Comparison of ENCODE assay signal across 27 cellular contexts in the genomic region with DNA sequence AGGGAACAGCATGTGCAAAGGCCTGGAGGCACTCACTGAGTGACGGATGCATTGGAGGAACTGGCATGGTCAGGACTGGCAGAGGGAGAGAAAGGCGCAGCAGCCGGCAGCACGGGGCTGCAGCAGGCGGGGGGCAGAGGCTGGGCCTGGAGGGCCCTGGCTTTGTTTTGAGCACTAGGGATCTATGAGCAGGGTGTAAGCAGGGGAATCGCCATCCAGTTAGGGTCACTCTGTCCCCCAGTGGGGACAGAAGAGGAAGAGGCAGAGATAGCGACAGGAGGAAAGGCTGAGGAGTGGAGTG. TPM values are rescaled to one million over a fixed set of nuclear protein-coding genes. Genes with fewer than 3 reads are reported as not detected.
A peak's percentile ranks its signal among the peaks of the same experiment; 100 is the strongest.
DNase-seq lines count a peak whose midpoint lies in the region; ATAC-seq, FAIRE-seq and TF ChIP-seq lines count a peak whose summit lies in the region.
"Had no signal": no experiment of that assay in that cellular context is flagged by ENCODE, and none has a peak within 500 bp of the region (broad histone marks: within the 10 kb centered on the region; RNA-seq: fewer than 3 reads in every experiment).

No MANE protein-coding gene starts in this region.

- H3K9me3 ChIP-seq in kidney (ENCODE audit: control insufficient read depth in 1 of 2, low read length in 2 of 2) = no peaks in the 10 kb centered on the region
- H3K9me3 ChIP-seq: colonic mucosa had no signal

- H3K36me3 Mint-ChIP-seq in activated T-helper 17 cell treated with anti-CD3 and anti-CD28 coated beads, Interleukin-2, amount 50 U/mL, for 72 hours (ENCODE audit: low read depth) = peaks cover 8% of the 10 kb centered on the region
- peaks cover 10% of the 10 kb centered on the region for H3K36me3 Mint-ChIP-seq in stimulated activated effector memory CD8-positive, alpha-beta T cell treated with anti-CD3 and anti-CD28 coated beads, Interleukin-12 subunit alpha, Interleukin-12 subunit beta, amount 100 ng/mL, for 72 hours
- H3K36me3 Mint-ChIP-seq in osteocyte (ENCODE audit: unreplicated experiment) = peaks cover 2% of the 10 kb centered on the region

- ATAC-seq in activated T-helper 17 cell treated with anti-CD3 and anti-CD28 coated beads, Interleukin-2, amount 50 U/mL, for 72 hours (replicated peaks) = no peak
- ATAC-seq in stimulated activated effector memory CD8-positive, alpha-beta T cell treated with anti-CD3 and anti-CD28 coated beads, Interleukin-12 subunit alpha, Interleukin-12 subunit beta, amount 100 ng/mL, for 72 hours = no peak
- ATAC-seq: activated T-cell treated with anti-CD3 and anti-CD28 coated beads, Interleukin-2, amount 50 U/mL, for 4 hours; esophagus mucosa; GM12878; HCT116; left colon had no signal

- intact Hi-C loops in kidney (cut with DNase I) = no loop called here

- H3K27ac Mint-ChIP-seq in activated T-helper 17 cell treated with anti-CD3 and anti-CD28 coated beads, Interleukin-2, amount 50 U/mL, for 72 hours = peak overlapping the region; percentile 61
- H3K27ac Mint-ChIP-seq in stimulated activated effector memory CD8-positive, alpha-beta T cell treated with anti-CD3 and anti-CD28 coated beads, Interleukin-12 subunit alpha, Interleukin-12 subunit beta, amount 100 ng/mL, for 72 hours = peak overlapping the region; percentile 71
- no peak overlapping the region for H3K27ac Mint-ChIP-seq in osteocyte (ENCODE audit: unreplicated experiment)
- H3K27ac Mint-ChIP-seq: activated CD4-positive, alpha-beta T cell treated with anti-CD3 and anti-CD28 coated beads, Interleukin-2, amount 10 ng/mL, durations not matched to agents 7 days and 5 days; type B pancreatic cell had no signal

- peaks cover 86 to 88% of the 10 kb centered on the region in 2 donors for H3K4me1 ChIP-seq in kidney (ENCODE audit: control insufficient read depth in 1 of 2, insufficient read depth in 1 of 2, low read depth in 1 of 2, low read length in 2 of 2)

- H3K9me3 Mint-ChIP-seq in activated T-helper 17 cell treated with anti-CD3 and anti-CD28 coated beads, Interleukin-2, amount 50 U/mL, for 72 hours = no peaks in the 10 kb centered on the region
- H3K9me3 Mint-ChIP-seq in stimulated activated effector memory CD8-positive, alpha-beta T cell treated with anti-CD3 and anti-CD28 coated beads, Interleukin-12 subunit alpha, Interleukin-12 subunit beta, amount 100 ng/mL, for 72 hours = no peaks in the 10 kb centered on the region
- H3K9me3 Mint-ChIP-seq in osteocyte (ENCODE audit: unreplicated experiment) = no peaks in the 10 kb centered on the region
- H3K9me3 Mint-ChIP-seq: activated CD4-positive, alpha-beta T cell treated with anti-CD3 and anti-CD28 coated beads, Interleukin-2, amount 10 ng/mL, durations not matched to agents 7 days and 5 days; activated T-cell treated with anti-CD3 and anti-CD28 coated beads, Interleukin-2, amount 50 U/mL, for 4 hours; naive B cell; type B pancreatic cell had no signal

- H3K27ac ChIP-seq in kidney (ENCODE audit: low read depth in 2 of 2, low read length in 2 of 2) = peak overlapping the region; percentile 62 to 94
- H3K27ac ChIP-seq: hepatocyte had no signal

- H3K27me3 ChIP-seq in H7 (ENCODE audit: control insufficient read depth, insufficient read depth, low read length) = no peaks in the 10 kb centered on the region
- H3K27me3 ChIP-seq: colonic mucosa, hepatocyte had no signal

- H3K36me3 ChIP-seq in H7 (replicated peaks; ENCODE audit: control insufficient read depth, insufficient read depth, low read length) = no peaks in the 10 kb centered on the region
- no peaks in the 10 kb centered on the region for H3K36me3 ChIP-seq in kidney (ENCODE audit: control insufficient read depth in 1 of 2, insufficient read depth in 2 of 2, low read length in 2 of 2)
- H3K36me3 ChIP-seq: colonic mucosa had no signal

- TF ChIP-seq CTCF in kidney (IDR thresholded peaks at IDR 0.05; ENCODE audit: borderline replicate concordance, extremely low read depth, insufficient read depth) (no peak), osteocyte (IDR thresholded peaks at IDR 0.05) (no peak)

- H3K27me3 Mint-ChIP-seq in activated T-helper 17 cell treated with anti-CD3 and anti-CD28 coated beads, Interleukin-2, amount 50 U/mL, for 72 hours = no peaks in the 10 kb centered on the region
- no peaks in the 10 kb centered on the region for H3K27me3 Mint-ChIP-seq in osteocyte (ENCODE audit: unreplicated experiment)
- H3K27me3 Mint-ChIP-seq: activated CD4-positive, alpha-beta T cell treated with anti-CD3 and anti-CD28 coated beads, Interleukin-2, amount 10 ng/mL, durations not matched to agents 7 days and 5 days; naive B cell; type B pancreatic cell had no signal

- no peak overlapping the region for H3K9ac ChIP-seq in kidney (ENCODE audit: low read length in 2 of 2)

- FAIRE-seq in kidney (lab: Jason Lieb, UNC) = no peak
- FAIRE-seq: bronchial epithelial cell, GM12878, small intestine had no signal

- H3K4me1 Mint-ChIP-seq in activated T-helper 17 cell treated with anti-CD3 and anti-CD28 coated beads, Interleukin-2, amount 50 U/mL, for 72 hours = peaks cover 4% of the 10 kb centered on the region
- H3K4me1 Mint-ChIP-seq in stimulated activated effector memory CD8-positive, alpha-beta T cell treated with anti-CD3 and anti-CD28 coated beads, Interleukin-12 subunit alpha, Interleukin-12 subunit beta, amount 100 ng/mL, for 72 hours = peaks cover 27% of the 10 kb centered on the region
- peaks cover 13% of the 10 kb centered on the region for H3K4me1 Mint-ChIP-seq in osteocyte (ENCODE audit: unreplicated experiment)

- H3K4me3 ChIP-seq in H7 (ENCODE audit: insufficient read depth, low read depth, low read length) (no peak overlapping the region), kidney (ENCODE audit: low read length in 2 of 2) (no peak overlapping the region)
- H3K4me3 ChIP-seq: colonic mucosa, GM12878, hepatocyte had no signal

- no peak overlapping the region for H3K4me3 Mint-ChIP-seq in activated T-helper 17 cell treated with anti-CD3 and anti-CD28 coated beads, Interleukin-2, amount 50 U/mL, for 72 hours
- no peak overlapping the region for H3K4me3 Mint-ChIP-seq in stimulated activated effector memory CD8-positive, alpha-beta T cell treated with anti-CD3 and anti-CD28 coated beads, Interleukin-12 subunit alpha, Interleukin-12 subunit beta, amount 100 ng/mL, for 72 hours
- no peak overlapping the region for H3K4me3 Mint-ChIP-seq in osteocyte (ENCODE audit: unreplicated experiment)
- H3K4me3 Mint-ChIP-seq: activated CD4-positive, alpha-beta T cell treated with anti-CD3 and anti-CD28 coated beads, Interleukin-2, amount 10 ng/mL, durations not matched to agents 7 days and 5 days; activated T-cell treated with anti-CD3 and anti-CD28 coated beads, Interleukin-2, amount 50 U/mL, for 4 hours; type B pancreatic cell had no signal

- DNase-seq in H7 (peak; percentile 52), kidney (no peak), SKM-1 treated with dmso at 0.1 percent for 144 hours (lab: John Stamatoyannopoulos, UW; ENCODE audit: unreplicated experiment) (no peak), osteocyte (ENCODE audit: extremely low spot score, unreplicated experiment) (no peak)
- no peak for DNase-seq in stimulated activated effector memory CD8-positive, alpha-beta T cell treated with anti-CD3 and anti-CD28 coated beads, Interleukin-12 subunit alpha, Interleukin-12 subunit beta, amount 100 ng/mL, for 72 hours (ENCODE audit: low spot score in 2 of 2)
- DNase-seq in activated CD4-positive, CD25-positive, alpha-beta regulatory T cell (lab: John Stamatoyannopoulos, UW) = no peak
- DNase-seq: activated CD4-positive, alpha-beta T cell treated with anti-CD3 and anti-CD28 coated beads, Interleukin-2, amount 10 ng/mL, durations not matched to agents 7 days and 5 days; activated naive CD4-positive, alpha-beta T cell; activated T-cell treated with anti-CD3 and anti-CD28 coated beads, Interleukin-2, amount 50 U/mL, for 4 hours; colonic mucosa; effector memory CD4-positive, alpha-beta T cell; foreskin fibroblast; Karpas-422; mesendoderm; naive B cell; NCI-H146; NCI-H510A had no signal

RNA-seq across cellular contexts. Expression of gene HSD11B2, which starts 14.2 kb away (rescaled TPM):
- total RNA-seq in H7 (2014; rRNA removed; shearing (Covaris generic)) = 25.1 and 35.1 TPM in 2 replicates
- 1 to 10 TPM in 1 of 2 donors, under 1 TPM in 1; 0.21 to 1.4 TPM for total RNA-seq in activated T-helper 17 cell treated with anti-CD3 and anti-CD28 coated beads, Interleukin-2, amount 50 U/mL, for 72 hours
- total RNA-seq in kidney (139 TPM), osteocyte (0.40 and 0.68 TPM in 2 replicates)
- polyA plus RNA-seq in kidney (ENCODE audit: insufficient read depth, low read depth, low replicate concordance) = 1,022 TPM
- total RNA-seq: activated CD4-positive, alpha-beta T cell treated with anti-CD3 and anti-CD28 coated beads, Interleukin-2, amount 10 ng/mL, durations not matched to agents 7 days and 5 days had no signal

RNA-seq across cellular contexts. Expression of gene ZDHHC1, which starts 28.8 kb away (rescaled TPM):
- 8.0 and 10.3 TPM in 2 replicates for total RNA-seq in H7 (2014; rRNA removed; shearing (Covaris generic))
- under 1 TPM; 0.52 to 0.74 TPM for total RNA-seq in activated T-helper 17 cell treated with anti-CD3 and anti-CD28 coated beads, Interleukin-2, amount 50 U/mL, for 72 hours
- total RNA-seq in kidney (23.6 TPM), osteocyte (13.5 and 15.4 TPM in 2 replicates)
- 14.6 TPM for polyA plus RNA-seq in kidney (ENCODE audit: insufficient read depth, low read depth, low replicate concordance)

RNA-seq across cellular contexts. Expression of gene ATP6V0D1, which starts 35.9 kb away (rescaled TPM):
- 58.4 and 76.9 TPM in 2 replicates for total RNA-seq in H7 (2014; rRNA removed; shearing (Covaris generic))
- 10 to 100 TPM; 20.6 to 42.1 TPM for total RNA-seq in activated T-helper 17 cell treated with anti-CD3 and anti-CD28 coated beads, Interleukin-2, amount 50 U/mL, for 72 hours
- total RNA-seq in kidney (100 TPM), osteocyte (112 and 116 TPM in 2 replicates)
- polyA plus RNA-seq in kidney (ENCODE audit: insufficient read depth, low read depth, low replicate concordance) = 208 TPM

RNA-seq across cellular contexts. Expression of gene AGRP, which starts 38.3 kb away (rescaled TPM):
- 1.1 TPM in 1 of 2 replicates, not detected in the other for total RNA-seq in H7 (2014; rRNA removed; shearing (Covaris generic))
- total RNA-seq in activated T-helper 17 cell treated with anti-CD3 and anti-CD28 coated beads, Interleukin-2, amount 50 U/mL, for 72 hours = not detected
- total RNA-seq in kidney (not detected), osteocyte (not detected in 2 replicates)
- polyA plus RNA-seq in kidney (ENCODE audit: insufficient read depth, low read depth, low replicate concordance) = 2.7 TPM
- total RNA-seq: activated CD4-positive, alpha-beta T cell treated with anti-CD3 and anti-CD28 coated beads, Interleukin-2, amount 10 ng/mL, durations not matched to agents 7 days and 5 days; activated T-cell treated with anti-CD3 and anti-CD28 coated beads, Interleukin-2, amount 50 U/mL, for 4 hours; bronchial epithelial cell; colonic mucosa; esophagus mucosa; GM12878; left colon; omental fat pad had no signal

RNA-seq across cellular contexts. Expression of gene TPPP3, which starts 51.8 kb away (rescaled TPM):
- total RNA-seq in H7 (2014; rRNA removed; shearing (Covaris generic)) = 0.44 and 0.80 TPM in 2 replicates
- under 1 TPM in 1 of 2 donors, not detected in 1; 0.19 TPM for total RNA-seq in activated T-helper 17 cell treated with anti-CD3 and anti-CD28 coated beads, Interleukin-2, amount 50 U/mL, for 72 hours
- total RNA-seq in kidney = 8.2 TPM
- 108 TPM for polyA plus RNA-seq in kidney (ENCODE audit: insufficient read depth, low read depth, low replicate concordance)
- 1.4 and 1.5 TPM in 2 replicates for total RNA-seq in osteocyte
- total RNA-seq: activated CD4-positive, alpha-beta T cell treated with anti-CD3 and anti-CD28 coated beads, Interleukin-2, amount 10 ng/mL, durations not matched to agents 7 days and 5 days; bronchial epithelial cell; GM12878 had no signal

Comparison
In these comparisons a context has a peak if more than half of its experiments do, and no peak if none do; other contexts are left out.
1. RNA of gene HSD11B2, which starts 14.2 kb away (total RNA-seq): 139 TPM in kidney (single experiment) and 25.1 to 35.1 TPM in H7; 0.21 to 1.4 TPM in activated T-helper 17 cell treated with anti-CD3 and anti-CD28 coated beads, Interleukin-2, amount 50 U/mL, for 72 hours and 0.40 to 0.68 TPM in osteocyte; every median in the first group is over 10 times any median in the second.